In the genomic region with DNA sequence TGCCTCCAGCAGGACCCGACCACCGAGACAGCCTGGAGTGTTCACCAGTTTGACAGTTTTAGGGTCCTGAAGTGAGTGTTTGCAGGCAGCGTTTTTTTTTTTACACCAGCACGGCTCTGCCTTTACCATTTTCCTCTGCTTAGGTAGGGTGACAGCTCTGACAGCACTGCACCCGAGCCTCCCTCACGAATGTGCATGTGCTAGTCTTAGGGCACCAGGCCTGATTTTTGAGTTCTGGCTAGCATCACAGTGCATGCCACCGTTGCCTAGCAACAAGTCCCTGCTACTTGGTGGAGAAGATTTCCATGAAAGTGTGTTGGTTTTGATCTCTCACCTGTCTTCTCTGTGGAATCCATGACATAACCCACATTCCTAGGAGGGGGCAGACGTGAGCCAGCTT, we compare ENCODE assay signal across 6 cellular contexts. TPM values are rescaled to one million over a fixed set of nuclear protein-coding genes. Genes with fewer than 3 reads are reported as not detected.
"Had no signal": no experiment of that assay in that cellular context is flagged by ENCODE, and none has a peak within 500 bp of the region (broad histone marks: within the 10 kb centered on the region; RNA-seq: fewer than 3 reads in every experiment).

No MANE protein-coding gene starts in this region.

RNA-seq across cellular contexts. Expression of gene RBMY1J, which starts 52.3 kb away (rescaled TPM):
- total RNA-seq: HepG2, HT-29, HT1080, IMR-90, K562 had no signal
- polyA plus RNA-seq: HepG2, IgD-negative memory B cell, IMR-90, K562 had no signal
